ENCODE assay signal across 1 cellular context in the genomic region with DNA sequence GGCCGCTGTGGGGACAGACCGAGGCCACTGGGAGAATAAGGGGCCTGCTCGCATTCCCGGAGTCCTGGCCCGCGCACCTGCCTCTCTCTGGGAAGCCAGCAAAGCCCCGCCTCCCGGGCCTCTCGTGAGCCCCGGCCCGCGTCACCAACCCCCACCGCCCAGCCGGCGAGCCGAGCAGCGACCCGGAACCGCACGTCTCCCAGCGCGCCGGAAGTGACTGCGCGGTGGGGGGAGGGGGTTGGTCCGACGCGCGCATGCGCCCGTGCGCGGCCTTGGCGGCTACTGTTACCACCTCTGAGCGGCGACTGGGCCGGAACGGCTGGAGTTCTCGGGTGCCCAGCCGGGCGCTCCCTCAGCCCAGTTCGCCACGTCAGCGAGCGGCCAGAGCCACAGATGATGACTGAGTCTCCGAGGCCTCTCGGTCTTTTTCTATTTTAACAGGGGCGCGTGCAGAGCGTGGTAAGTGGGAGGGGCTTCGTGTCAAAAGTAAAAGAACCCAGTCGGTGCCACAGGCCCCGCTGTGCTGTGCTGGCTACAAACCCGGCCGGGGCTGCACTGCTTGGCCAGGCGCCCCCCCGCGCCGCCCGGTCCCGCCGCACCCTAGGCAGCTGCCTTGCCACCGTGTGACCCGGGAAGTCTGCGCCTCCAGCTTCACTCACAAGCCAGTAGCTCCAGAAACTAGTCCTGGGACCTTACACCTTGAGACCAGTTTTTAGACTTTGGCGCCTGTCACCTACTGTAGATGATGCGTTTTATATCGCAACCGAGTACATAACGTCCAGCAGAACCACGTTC.
TF ChIP-seq lines count a peak whose summit lies in the region.

A gene with protein sequence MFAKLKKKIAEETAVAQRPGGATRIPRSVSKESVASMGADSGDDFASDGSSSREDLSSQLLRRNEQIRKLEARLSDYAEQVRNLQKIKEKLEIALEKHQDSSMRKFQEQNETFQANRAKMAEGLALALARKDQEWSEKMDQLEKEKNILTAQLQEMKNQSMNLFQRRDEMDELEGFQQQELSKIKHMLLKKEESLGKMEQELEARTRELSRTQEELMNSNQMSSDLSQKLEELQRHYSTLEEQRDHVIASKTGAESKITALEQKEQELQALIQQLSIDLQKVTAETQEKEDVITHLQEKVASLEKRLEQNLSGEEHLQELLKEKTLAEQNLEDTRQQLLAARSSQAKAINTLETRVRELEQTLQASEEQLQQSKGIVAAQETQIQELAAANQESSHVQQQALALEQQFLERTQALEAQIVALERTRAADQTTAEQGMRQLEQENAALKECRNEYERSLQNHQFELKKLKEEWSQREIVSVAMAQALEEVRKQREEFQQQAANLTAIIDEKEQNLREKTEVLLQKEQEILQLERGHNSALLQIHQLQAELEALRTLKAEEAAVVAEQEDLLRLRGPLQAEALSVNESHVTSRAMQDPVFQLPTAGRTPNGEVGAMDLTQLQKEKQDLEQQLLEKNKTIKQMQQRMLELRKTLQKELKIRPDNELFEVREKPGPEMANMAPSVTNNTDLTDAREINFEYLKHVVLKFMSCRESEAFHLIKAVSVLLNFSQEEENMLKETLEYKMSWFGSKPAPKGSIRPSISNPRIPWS (minus strand): TSS at position 190 of the 795 bp plus-strand sequence. CDS start 2,372 bp downstream, outside the sequence.

TF ChIP-seq in HepG2, 621 proteins besides CTCF, POLR2A, EP300 and RAD21 (continued from another document and continues in another):
- TF ChIP-seq SOX5 (CRISPR knock-in tag; IDR thresholded peaks at IDR 0.05; ENCODE audit: borderline replicate concordance), result peak; percentile 60; the same call in 1 of the 2 replicates
- 0 out of 2 replicates have a peak, but pooled peaks have one; percentile 34 for TF ChIP-seq ZFAT (CRISPR knock-in tag; conservative IDR thresholded peaks at IDR 0.05)
- TF ChIP-seq ARNT (IDR thresholded peaks at IDR 0.05), result no peak
- peak; percentile 91 for TF ChIP-seq SAP130 (CRISPR knock-in tag; IDR thresholded peaks at IDR 0.05; ENCODE audit: low read depth)
- no peak for TF ChIP-seq REXO4 (CRISPR knock-in tag; IDR thresholded peaks at IDR 0.05; ENCODE audit: borderline replicate concordance)
- 0 out of 2 replicates have a peak, but pooled peaks have one; percentile 48 for TF ChIP-seq GLI4 (CRISPR knock-in tag; IDR thresholded peaks at IDR 0.05; ENCODE audit: borderline replicate concordance)
- TF ChIP-seq, protein P1, sequence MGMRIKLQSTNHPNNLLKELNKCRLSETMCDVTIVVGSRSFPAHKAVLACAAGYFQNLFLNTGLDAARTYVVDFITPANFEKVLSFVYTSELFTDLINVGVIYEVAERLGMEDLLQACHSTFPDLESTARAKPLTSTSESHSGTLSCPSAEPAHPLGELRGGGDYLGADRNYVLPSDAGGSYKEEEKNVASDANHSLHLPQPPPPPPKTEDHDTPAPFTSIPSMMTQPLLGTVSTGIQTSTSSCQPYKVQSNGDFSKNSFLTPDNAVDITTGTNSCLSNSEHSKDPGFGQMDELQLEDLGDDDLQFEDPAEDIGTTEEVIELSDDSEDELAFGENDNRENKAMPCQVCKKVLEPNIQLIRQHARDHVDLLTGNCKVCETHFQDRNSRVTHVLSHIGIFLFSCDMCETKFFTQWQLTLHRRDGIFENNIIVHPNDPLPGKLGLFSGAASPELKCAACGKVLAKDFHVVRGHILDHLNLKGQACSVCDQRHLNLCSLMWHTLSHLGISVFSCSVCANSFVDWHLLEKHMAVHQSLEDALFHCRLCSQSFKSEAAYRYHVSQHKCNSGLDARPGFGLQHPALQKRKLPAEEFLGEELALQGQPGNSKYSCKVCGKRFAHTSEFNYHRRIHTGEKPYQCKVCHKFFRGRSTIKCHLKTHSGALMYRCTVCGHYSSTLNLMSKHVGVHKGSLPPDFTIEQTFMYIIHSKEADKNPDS (CRISPR knock-in tag; IDR thresholded peaks at IDR 0.05), result 0 out of 2 replicates have a peak, but pooled peaks have one; percentile 12
- 0 out of 2 replicates have a peak, but pooled peaks have one; percentile 65 for TF ChIP-seq ZNF589 (CRISPR knock-in tag; conservative IDR thresholded peaks at IDR 0.05)
- TF ChIP-seq, protein P2, sequence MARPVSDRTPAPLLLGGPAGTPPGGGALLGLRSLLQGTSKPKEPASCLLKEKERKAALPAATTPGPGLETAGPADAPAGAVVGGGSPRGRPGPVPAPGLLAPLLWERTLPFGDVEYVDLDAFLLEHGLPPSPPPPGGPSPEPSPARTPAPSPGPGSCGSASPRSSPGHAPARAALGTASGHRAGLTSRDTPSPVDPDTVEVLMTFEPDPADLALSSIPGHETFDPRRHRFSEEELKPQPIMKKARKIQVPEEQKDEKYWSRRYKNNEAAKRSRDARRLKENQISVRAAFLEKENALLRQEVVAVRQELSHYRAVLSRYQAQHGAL (CRISPR knock-in tag; IDR thresholded peaks at IDR 0.05; ENCODE audit: not compliant biosample characterization), result no peak
- TF ChIP-seq, protein P3, sequence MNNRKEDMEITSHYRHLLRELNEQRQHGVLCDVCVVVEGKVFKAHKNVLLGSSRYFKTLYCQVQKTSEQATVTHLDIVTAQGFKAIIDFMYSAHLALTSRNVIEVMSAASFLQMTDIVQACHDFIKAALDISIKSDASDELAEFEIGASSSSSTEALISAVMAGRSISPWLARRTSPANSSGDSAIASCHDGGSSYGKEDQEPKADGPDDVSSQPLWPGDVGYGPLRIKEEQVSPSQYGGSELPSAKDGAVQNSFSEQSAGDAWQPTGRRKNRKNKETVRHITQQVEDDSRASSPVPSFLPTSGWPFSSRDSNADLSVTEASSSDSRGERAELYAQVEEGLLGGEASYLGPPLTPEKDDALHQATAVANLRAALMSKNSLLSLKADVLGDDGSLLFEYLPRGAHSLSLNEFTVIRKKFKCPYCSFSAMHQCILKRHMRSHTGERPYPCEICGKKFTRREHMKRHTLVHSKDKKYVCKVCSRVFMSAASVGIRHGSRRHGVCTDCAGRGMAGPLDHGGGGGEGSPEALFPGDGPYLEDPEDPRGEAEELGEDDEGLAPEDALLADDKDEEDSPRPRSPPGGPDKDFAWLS (CRISPR knock-in tag; IDR thresholded peaks at IDR 0.05; ENCODE audit: borderline replicate concordance), result no peak
- TF ChIP-seq, protein P4, sequence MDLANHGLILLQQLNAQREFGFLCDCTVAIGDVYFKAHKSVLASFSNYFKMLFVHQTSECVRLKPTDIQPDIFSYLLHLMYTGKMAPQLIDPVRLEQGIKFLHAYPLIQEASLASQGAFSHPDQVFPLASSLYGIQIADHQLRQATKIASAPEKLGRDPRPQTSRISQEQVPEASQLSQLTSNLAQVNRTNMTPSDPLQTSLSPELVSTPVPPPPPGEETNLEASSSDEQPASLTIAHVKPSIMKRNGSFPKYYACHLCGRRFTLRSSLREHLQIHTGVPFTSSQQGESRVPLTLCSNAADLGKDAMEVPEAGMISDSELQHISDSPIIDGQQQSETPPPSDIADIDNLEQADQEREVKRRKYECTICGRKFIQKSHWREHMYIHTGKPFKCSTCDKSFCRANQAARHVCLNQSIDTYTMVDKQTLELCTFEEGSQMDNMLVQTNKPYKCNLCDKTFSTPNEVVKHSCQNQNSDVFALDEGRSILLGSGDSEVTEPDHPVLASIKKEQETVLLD (CRISPR knock-in tag; IDR thresholded peaks at IDR 0.05; ENCODE audit: low read depth), result peak; percentile 95
- 0 out of 2 replicates have a peak, but pooled peaks have one; percentile 20 for TF ChIP-seq ZNF383 (CRISPR knock-in tag; IDR thresholded peaks at IDR 0.05; ENCODE audit: borderline replicate concordance)
- TF ChIP-seq ZKSCAN5 (CRISPR knock-in tag; IDR thresholded peaks at IDR 0.05), result no peak
- no peak for TF ChIP-seq ZNF30 (CRISPR knock-in tag; IDR thresholded peaks at IDR 0.05)
- peak; percentile 32; the same call in 1 of the 2 replicates for TF ChIP-seq ZNF567 (CRISPR knock-in tag; IDR thresholded peaks at IDR 0.05; ENCODE audit: borderline replicate concordance)
- TF ChIP-seq CBX5 (CRISPR knock-in tag; IDR thresholded peaks at IDR 0.05; ENCODE audit: borderline replicate concordance), result no peak; the same call in 1 of the 2 replicates
- TF ChIP-seq, protein P5, sequence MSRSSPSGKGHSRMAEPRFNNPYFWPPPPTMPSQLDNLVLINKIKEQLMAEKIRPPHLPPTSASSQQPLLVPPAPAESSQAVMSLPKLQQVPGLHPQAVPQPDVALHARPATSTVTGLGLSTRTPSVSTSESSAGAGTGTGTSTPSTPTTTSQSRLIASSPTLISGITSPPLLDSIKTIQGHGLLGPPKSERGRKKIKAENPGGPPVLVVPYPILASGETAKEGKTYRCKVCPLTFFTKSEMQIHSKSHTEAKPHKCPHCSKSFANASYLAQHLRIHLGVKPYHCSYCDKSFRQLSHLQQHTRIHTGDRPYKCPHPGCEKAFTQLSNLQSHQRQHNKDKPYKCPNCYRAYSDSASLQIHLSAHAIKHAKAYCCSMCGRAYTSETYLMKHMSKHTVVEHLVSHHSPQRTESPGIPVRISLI (CRISPR knock-in tag; IDR thresholded peaks at IDR 0.05; ENCODE audit: borderline replicate concordance), result no peak
- peak; percentile 40; the same call in 1 of the 2 replicates for TF ChIP-seq ARNTL (CRISPR knock-in tag; IDR thresholded peaks at IDR 0.05)
- TF ChIP-seq, protein P6, sequence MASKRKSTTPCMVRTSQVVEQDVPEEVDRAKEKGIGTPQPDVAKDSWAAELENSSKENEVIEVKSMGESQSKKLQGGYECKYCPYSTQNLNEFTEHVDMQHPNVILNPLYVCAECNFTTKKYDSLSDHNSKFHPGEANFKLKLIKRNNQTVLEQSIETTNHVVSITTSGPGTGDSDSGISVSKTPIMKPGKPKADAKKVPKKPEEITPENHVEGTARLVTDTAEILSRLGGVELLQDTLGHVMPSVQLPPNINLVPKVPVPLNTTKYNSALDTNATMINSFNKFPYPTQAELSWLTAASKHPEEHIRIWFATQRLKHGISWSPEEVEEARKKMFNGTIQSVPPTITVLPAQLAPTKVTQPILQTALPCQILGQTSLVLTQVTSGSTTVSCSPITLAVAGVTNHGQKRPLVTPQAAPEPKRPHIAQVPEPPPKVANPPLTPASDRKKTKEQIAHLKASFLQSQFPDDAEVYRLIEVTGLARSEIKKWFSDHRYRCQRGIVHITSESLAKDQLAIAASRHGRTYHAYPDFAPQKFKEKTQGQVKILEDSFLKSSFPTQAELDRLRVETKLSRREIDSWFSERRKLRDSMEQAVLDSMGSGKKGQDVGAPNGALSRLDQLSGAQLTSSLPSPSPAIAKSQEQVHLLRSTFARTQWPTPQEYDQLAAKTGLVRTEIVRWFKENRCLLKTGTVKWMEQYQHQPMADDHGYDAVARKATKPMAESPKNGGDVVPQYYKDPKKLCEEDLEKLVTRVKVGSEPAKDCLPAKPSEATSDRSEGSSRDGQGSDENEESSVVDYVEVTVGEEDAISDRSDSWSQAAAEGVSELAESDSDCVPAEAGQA (IDR thresholded peaks at IDR 0.05; ENCODE audit: low read depth), result peak; percentile 71
- TF ChIP-seq, protein P6 (CRISPR knock-in tag; IDR thresholded peaks at IDR 0.05; ENCODE audit: borderline replicate concordance), result no peak; the same call in 1 of the 2 replicates
- no peak for TF ChIP-seq MATR3 (CRISPR knock-in tag; IDR thresholded peaks at IDR 0.05)
- TF ChIP-seq, protein P7, sequence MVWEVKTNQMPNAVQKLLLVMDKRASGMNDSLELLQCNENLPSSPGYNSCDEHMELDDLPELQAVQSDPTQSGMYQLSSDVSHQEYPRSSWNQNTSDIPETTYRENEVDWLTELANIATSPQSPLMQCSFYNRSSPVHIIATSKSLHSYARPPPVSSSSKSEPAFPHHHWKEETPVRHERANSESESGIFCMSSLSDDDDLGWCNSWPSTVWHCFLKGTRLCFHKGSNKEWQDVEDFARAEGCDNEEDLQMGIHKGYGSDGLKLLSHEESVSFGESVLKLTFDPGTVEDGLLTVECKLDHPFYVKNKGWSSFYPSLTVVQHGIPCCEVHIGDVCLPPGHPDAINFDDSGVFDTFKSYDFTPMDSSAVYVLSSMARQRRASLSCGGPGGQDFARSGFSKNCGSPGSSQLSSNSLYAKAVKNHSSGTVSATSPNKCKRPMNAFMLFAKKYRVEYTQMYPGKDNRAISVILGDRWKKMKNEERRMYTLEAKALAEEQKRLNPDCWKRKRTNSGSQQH (CRISPR knock-in tag; IDR thresholded peaks at IDR 0.05; ENCODE audit: low read depth), result peak; percentile 50; the same call in 1 of the 2 replicates
- peak; percentile 87; the same call in 1 of the 2 replicates for TF ChIP-seq ZNF766 (CRISPR knock-in tag; IDR thresholded peaks at IDR 0.05; ENCODE audit: borderline replicate concordance)
- TF ChIP-seq RARG (CRISPR knock-in tag; IDR thresholded peaks at IDR 0.05; ENCODE audit: low read depth), result 0 out of 2 replicates have a peak, but pooled peaks have one; percentile 28
- no peak for TF ChIP-seq ZNF207 (IDR thresholded peaks at IDR 0.05; ENCODE audit: borderline replicate concordance)
- peak; percentile 30; the same call in 1 of the 2 replicates for TF ChIP-seq ZNF839 (CRISPR knock-in tag; IDR thresholded peaks at IDR 0.05; ENCODE audit: borderline replicate concordance)
- peak; percentile 88 for TF ChIP-seq AHR (CRISPR knock-in tag; IDR thresholded peaks at IDR 0.05)
- TF ChIP-seq ONECUT2 (CRISPR knock-in tag; IDR thresholded peaks at IDR 0.05), result 0 out of 2 replicates have a peak, but pooled peaks have one; percentile 23
- TF ChIP-seq MED13 (CRISPR knock-in tag; IDR thresholded peaks at IDR 0.05), result no peak; the same call in 1 of the 2 replicates
- peak; percentile 88 for TF ChIP-seq MED8 (CRISPR knock-in tag; IDR thresholded peaks at IDR 0.05; ENCODE audit: insufficient replicate concordance)
- TF ChIP-seq ZNF605 (CRISPR knock-in tag; IDR thresholded peaks at IDR 0.05), result no peak; the same call in 1 of the 2 replicates
- TF ChIP-seq RXRB (CRISPR knock-in tag; IDR thresholded peaks at IDR 0.05; ENCODE audit: borderline replicate concordance), result peak; percentile 73; the same call in 1 of the 2 replicates
- no peak; the same call in none of the 2 replicates for TF ChIP-seq TGIF2 (CRISPR knock-in tag; IDR thresholded peaks at IDR 0.05)
- peak; percentile 9; the same call in 1 of the 2 replicates for TF ChIP-seq ARHGAP35 (CRISPR knock-in tag; IDR thresholded peaks at IDR 0.05; ENCODE audit: borderline replicate concordance)
- TF ChIP-seq ZNF10 (CRISPR knock-in tag; IDR thresholded peaks at IDR 0.05; ENCODE audit: borderline replicate concordance, low read depth), result no peak
- TF ChIP-seq ETV6 (CRISPR knock-in tag; conservative IDR thresholded peaks at IDR 0.05), result peak; percentile 20; the same call in 1 of the 2 replicates
